ENCODE assay signal across 28 cellular contexts in the genomic region with DNA sequence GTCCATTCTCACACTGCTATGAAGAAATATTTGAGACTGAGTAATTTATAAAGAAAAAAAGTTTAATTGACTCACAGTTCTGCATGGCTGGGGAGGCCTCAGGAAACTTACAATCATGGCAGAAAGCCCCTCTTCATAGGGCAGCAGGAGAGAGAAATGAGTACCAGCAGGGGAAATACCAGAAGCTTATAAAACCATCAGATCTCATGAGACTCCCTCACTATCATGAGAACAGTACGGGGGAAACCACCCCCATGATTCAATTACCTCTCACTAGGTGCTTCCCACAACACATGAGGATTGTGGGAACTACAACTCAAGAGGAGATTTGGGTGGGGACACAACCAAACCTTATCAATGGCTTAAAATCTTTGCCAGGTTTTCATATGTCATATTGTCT. TPM values are rescaled to one million over a fixed set of nuclear protein-coding genes. Genes with fewer than 3 reads are reported as not detected.
DNase-seq lines count a peak whose midpoint lies in the region; ATAC-seq and TF ChIP-seq lines count a peak whose summit lies in the region.
"Had no signal": no experiment of that assay in that cellular context is flagged by ENCODE, and none has a peak within 500 bp of the region (broad histone marks: within the 10 kb centered on the region; RNA-seq: fewer than 3 reads in every experiment).

No MANE protein-coding gene starts in this region.

- no peak overlapping the region for H3K27ac Mint-ChIP-seq in activated CD4-positive, alpha-beta T cell treated with anti-CD3 and anti-CD28 coated beads for 36 hours
- no peak overlapping the region for H3K27ac Mint-ChIP-seq in activated naive CD8-positive, alpha-beta T cell treated with anti-CD3 and anti-CD28 coated beads, Interleukin-2, amount 50 U/mL, for 24 hours
- no peak overlapping the region for H3K27ac Mint-ChIP-seq in activated naive CD8-positive, alpha-beta T cell treated with anti-CD3 and anti-CD28 coated beads for 36 hours
- H3K27ac Mint-ChIP-seq in naive B cell = peak overlapping the region in 1 of 6 donors; percentile 11
- no peak overlapping the region for H3K27ac Mint-ChIP-seq in type B pancreatic cell
- H3K27ac Mint-ChIP-seq: CD14-positive monocyte; CD8-positive, alpha-beta memory T cell had no signal

- peak; percentile 70 for ATAC-seq in activated CD4-positive, alpha-beta T cell treated with anti-CD3 and anti-CD28 coated beads for 36 hours
- ATAC-seq in activated naive CD8-positive, alpha-beta T cell treated with anti-CD3 and anti-CD28 coated beads, Interleukin-2, amount 50 U/mL, for 24 hours = peak; percentile 65
- ATAC-seq in naive B cell (ENCODE audit: low read depth in 2 of 2) = peak; percentile 52 to 56
- ATAC-seq: Panc1 had no signal

- H3K36me3 Mint-ChIP-seq in activated CD4-positive, alpha-beta T cell treated with anti-CD3 and anti-CD28 coated beads for 36 hours (ENCODE audit: low read depth) = no peaks in the 10 kb centered on the region
- H3K36me3 Mint-ChIP-seq in activated naive CD8-positive, alpha-beta T cell treated with anti-CD3 and anti-CD28 coated beads, Interleukin-2, amount 50 U/mL, for 24 hours (ENCODE audit: low read depth) = no peaks in the 10 kb centered on the region
- H3K36me3 Mint-ChIP-seq in activated naive CD8-positive, alpha-beta T cell treated with anti-CD3 and anti-CD28 coated beads for 36 hours = no peaks in the 10 kb centered on the region
- H3K36me3 Mint-ChIP-seq in naive B cell = no peaks in the 10 kb centered on the region
- no peaks in the 10 kb centered on the region for H3K36me3 Mint-ChIP-seq in type B pancreatic cell
- H3K36me3 Mint-ChIP-seq: CD14-positive monocyte had no signal

- CTCF ChIA-PET in activated CD4-positive, alpha-beta T cell treated with anti-CD3 and anti-CD28 coated beads for 36 hours (lab: Charles Lee) = no interaction called here

- no peaks in the 10 kb centered on the region for H3K9me3 Mint-ChIP-seq in activated CD4-positive, alpha-beta T cell treated with anti-CD3 and anti-CD28 coated beads for 36 hours (ENCODE audit: low read depth)
- no peaks in the 10 kb centered on the region for H3K9me3 Mint-ChIP-seq in activated naive CD8-positive, alpha-beta T cell treated with anti-CD3 and anti-CD28 coated beads, Interleukin-2, amount 50 U/mL, for 24 hours
- peaks cover 1% of the 10 kb centered on the region for H3K9me3 Mint-ChIP-seq in activated naive CD8-positive, alpha-beta T cell treated with anti-CD3 and anti-CD28 coated beads for 36 hours
- peaks cover 0 to 19% (median 8%) of the 10 kb centered on the region in 7 donors for H3K9me3 Mint-ChIP-seq in naive B cell
- H3K9me3 Mint-ChIP-seq in type B pancreatic cell = no peaks in the 10 kb centered on the region

- no peaks in the 10 kb centered on the region for H3K4me1 Mint-ChIP-seq in activated CD4-positive, alpha-beta T cell treated with anti-CD3 and anti-CD28 coated beads for 36 hours
- peaks cover 4% of the 10 kb centered on the region for H3K4me1 Mint-ChIP-seq in activated naive CD8-positive, alpha-beta T cell treated with anti-CD3 and anti-CD28 coated beads, Interleukin-2, amount 50 U/mL, for 24 hours
- no peaks in the 10 kb centered on the region for H3K4me1 Mint-ChIP-seq in activated naive CD8-positive, alpha-beta T cell treated with anti-CD3 and anti-CD28 coated beads for 36 hours
- H3K4me1 Mint-ChIP-seq in naive B cell (no peaks in the 10 kb centered on the region), type B pancreatic cell (ENCODE audit: unreplicated experiment) (no peaks in the 10 kb centered on the region)
- H3K4me1 Mint-ChIP-seq: CD14-positive monocyte; CD8-positive, alpha-beta memory T cell had no signal

- peaks cover 34% of the 10 kb centered on the region for H3K27me3 Mint-ChIP-seq in activated CD4-positive, alpha-beta T cell treated with anti-CD3 and anti-CD28 coated beads for 36 hours
- peaks cover 55% of the 10 kb centered on the region for H3K27me3 Mint-ChIP-seq in activated naive CD8-positive, alpha-beta T cell treated with anti-CD3 and anti-CD28 coated beads, Interleukin-2, amount 50 U/mL, for 24 hours
- peaks cover 50% of the 10 kb centered on the region for H3K27me3 Mint-ChIP-seq in activated naive CD8-positive, alpha-beta T cell treated with anti-CD3 and anti-CD28 coated beads for 36 hours
- peaks cover 22 to 34% (median 34%) of the 10 kb centered on the region in 3 donors for H3K27me3 Mint-ChIP-seq in naive B cell
- H3K27me3 Mint-ChIP-seq in type B pancreatic cell = peaks cover 41% of the 10 kb centered on the region

- no peak overlapping the region for H3K4me3 Mint-ChIP-seq in activated CD4-positive, alpha-beta T cell treated with anti-CD3 and anti-CD28 coated beads for 36 hours
- H3K4me3 Mint-ChIP-seq in activated naive CD8-positive, alpha-beta T cell treated with anti-CD3 and anti-CD28 coated beads, Interleukin-2, amount 50 U/mL, for 24 hours = no peak overlapping the region
- no peak overlapping the region for H3K4me3 Mint-ChIP-seq in activated naive CD8-positive, alpha-beta T cell treated with anti-CD3 and anti-CD28 coated beads for 36 hours
- H3K4me3 Mint-ChIP-seq in naive B cell = peak overlapping the region in 1 of 8 donors; percentile 2
- H3K4me3 Mint-ChIP-seq in type B pancreatic cell = no peak overlapping the region
- H3K4me3 Mint-ChIP-seq: CD14-positive monocyte; CD8-positive, alpha-beta memory T cell had no signal

- no peak for DNase-seq in activated CD4-positive, alpha-beta T cell treated with anti-CD3 and anti-CD28 coated beads for 36 hours
- DNase-seq in activated CD4-positive, alpha-beta T cell treated with anti-CD3 and anti-CD28 coated beads for 4 hours = no peak
- DNase-seq in activated naive CD8-positive, alpha-beta T cell treated with anti-CD3 and anti-CD28 coated beads, Interleukin-2, amount 50 U/mL, for 24 hours = no peak
- no peak for DNase-seq in activated naive CD8-positive, alpha-beta T cell treated with anti-CD3 and anti-CD28 coated beads for 36 hours
- DNase-seq in naive B cell = no peak
- no peak for DNase-seq in NCI-H2196 treated with DMSO at 0.1 percent for 48 hours (lab: John Stamatoyannopoulos, UW; ENCODE audit: unreplicated experiment)
- no peak for DNase-seq in type B pancreatic cell (ENCODE audit: extremely low spot score, unreplicated experiment)
- no peak for DNase-seq in inferior parietal cortex (ENCODE audit: extremely low spot score)
- DNase-seq: 8988T; ACHN; BE2C; CD8-positive, alpha-beta memory T cell; DMS 273 treated with DMSO at 0.1 percent for 48 hours; DMS79; EL; GDM1; GM23248; H7; NCI-H1092; NCI-H1417 treated with DMSO at 0.1 percent for 48 hours; NCI-H1694 treated with DMSO at 0.1 percent for 48 hours; NCI-H2081; NCI-H226; NCI-H510A; NCI-H69; SHP77 had no signal

- intact Hi-C loops in activated CD4-positive, alpha-beta T cell treated with anti-CD3 and anti-CD28 coated beads for 36 hours (cut with DNase I, micrococcal nuclease) = no loop called here

- TF ChIP-seq CTCF in type B pancreatic cell (conservative IDR thresholded peaks at IDR 0.05) = no peak

- POLR2A ChIA-PET in activated CD4-positive, alpha-beta T cell treated with anti-CD3 and anti-CD28 coated beads for 36 hours (lab: Charles Lee) = interaction anchor here (0.7 kb wide), 1 partner anchor 16 kb away, joined by 3 read pairs; no protein-coding TSS in a partner anchor

RNA-seq across cellular contexts. Expression of a gene that starts 20.3 kb away (rescaled TPM):
- total RNA-seq in activated CD4-positive, alpha-beta T cell treated with anti-CD3 and anti-CD28 coated beads for 36 hours = 10 to 100 TPM; 29.2 to 33.3 TPM
- total RNA-seq in activated naive CD8-positive, alpha-beta T cell treated with anti-CD3 and anti-CD28 coated beads for 36 hours = 10 to 100 TPM; 28.2 to 30.7 TPM
- 1 to 10 TPM in 3 of 6 donors, under 1 TPM in 3; 0.04 to 2.0 (median 0.96) TPM for polyA plus RNA-seq in naive B cell (ENCODE audit: low read depth in 6 of 6)
- 21.7 and 34.1 TPM in 2 replicates for total RNA-seq in type B pancreatic cell (ENCODE audit: low replicate concordance)

RNA-seq across cellular contexts. Expression of a gene that starts 59.7 kb away (rescaled TPM):
- 10 to 100 TPM in 1 of 2 experiments, 1 to 10 TPM in 1; 7.6 to 11.1 TPM for total RNA-seq in activated CD4-positive, alpha-beta T cell treated with anti-CD3 and anti-CD28 coated beads for 36 hours
- total RNA-seq in activated naive CD8-positive, alpha-beta T cell treated with anti-CD3 and anti-CD28 coated beads for 36 hours = 10 to 100 TPM; 14.1 to 14.3 TPM
- polyA plus RNA-seq in naive B cell (ENCODE audit: low read depth in 6 of 6) = 10 to 100 TPM in 5 of 6 donors, 1 to 10 TPM in 1; 8.6 to 43.7 (median 13.3) TPM
- total RNA-seq in type B pancreatic cell (ENCODE audit: low replicate concordance) = 17.2 and 23.1 TPM in 2 replicates
